ENCODE assay signal across 13 cellular contexts in genomic region chr4:61628727-61629126, GRCh38.
"Had no signal": no experiment of that assay in that cellular context is flagged by ENCODE, and none has a peak within 500 bp of the region (broad histone marks: within the 10 kb centered on the region; RNA-seq: fewer than 3 reads in every experiment).

No MANE protein-coding gene starts in this region.

- H2AFZ ChIP-seq: neural progenitor cell had no signal

- H3K27me3 ChIP-seq: heart right ventricle, neural progenitor cell, pancreas, suprapubic skin, thyroid gland had no signal

- DNase-seq: effector memory CD4-positive, alpha-beta T cell; heart right ventricle; left ventricle myocardium inferior; lower lobe of right lung; nucleus accumbens; pancreas; right cardiac atrium; stimulated activated CD4-positive, alpha-beta T cell treated with anti-CD3 and anti-CD28 coated beads, Interleukin-4, amount 100 ng/mL, for 1 hour; stimulated activated CD8-positive, alpha-beta memory T cell treated with anti-CD3 and anti-CD28 coated beads, Interleukin-4, amount 100 ng/mL, for 48 hours; stimulated activated naive CD8-positive, alpha-beta T cell treated with anti-CD3 and anti-CD28 coated beads, Interleukin-15, Interleukin-2, amounts not matched to agents 100 U/mL and 50 U/mL, for 24 hours; thyroid gland had no signal

- H3K4me2 ChIP-seq: neural progenitor cell had no signal

- H3K4me1 ChIP-seq: heart right ventricle, left ventricle myocardium inferior, lower lobe of right lung, neural progenitor cell, pancreas, suprapubic skin, thyroid gland had no signal

- H3K4me3 ChIP-seq: heart right ventricle, left ventricle myocardium inferior, lower lobe of right lung, neural progenitor cell, pancreas, suprapubic skin, thyroid gland had no signal

- H3K36me3 ChIP-seq: heart right ventricle, left ventricle myocardium inferior, lower lobe of right lung, neural progenitor cell, pancreas, suprapubic skin, thyroid gland had no signal

- H3K27ac ChIP-seq: heart right ventricle, left ventricle myocardium inferior, lower lobe of right lung, neural progenitor cell, pancreas, suprapubic skin, thyroid gland had no signal

- H3K9me3 ChIP-seq: left ventricle myocardium inferior, lower lobe of right lung, pancreas, suprapubic skin, thyroid gland had no signal
